1 cellular context compared by ENCODE assay signal in the genomic region with DNA sequence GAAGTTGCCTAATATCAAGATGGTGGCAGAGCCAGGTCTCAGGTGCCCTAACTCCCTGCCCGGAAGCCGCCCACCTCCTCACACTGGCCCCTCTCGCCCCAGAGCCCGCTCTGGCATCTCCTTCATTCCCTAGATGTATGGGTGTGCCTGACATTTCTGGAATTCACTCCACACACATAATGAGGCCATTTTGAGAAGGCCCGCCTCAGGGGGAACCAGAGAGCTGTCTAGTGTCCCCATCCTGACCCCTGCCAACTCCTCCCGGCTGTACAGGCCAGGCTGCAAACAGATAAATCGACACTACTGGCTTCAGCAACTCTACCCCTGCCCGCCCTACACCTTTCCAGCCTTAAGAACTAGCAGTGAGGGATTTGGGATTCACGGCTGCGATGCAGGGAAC.
TF ChIP-seq lines count a peak whose summit lies in the region.

No MANE protein-coding gene starts in this region.

TF ChIP-seq in K562, 482 proteins besides CTCF, POLR2A, EP300 and RAD21:
- TF ChIP-seq, protein P1, sequence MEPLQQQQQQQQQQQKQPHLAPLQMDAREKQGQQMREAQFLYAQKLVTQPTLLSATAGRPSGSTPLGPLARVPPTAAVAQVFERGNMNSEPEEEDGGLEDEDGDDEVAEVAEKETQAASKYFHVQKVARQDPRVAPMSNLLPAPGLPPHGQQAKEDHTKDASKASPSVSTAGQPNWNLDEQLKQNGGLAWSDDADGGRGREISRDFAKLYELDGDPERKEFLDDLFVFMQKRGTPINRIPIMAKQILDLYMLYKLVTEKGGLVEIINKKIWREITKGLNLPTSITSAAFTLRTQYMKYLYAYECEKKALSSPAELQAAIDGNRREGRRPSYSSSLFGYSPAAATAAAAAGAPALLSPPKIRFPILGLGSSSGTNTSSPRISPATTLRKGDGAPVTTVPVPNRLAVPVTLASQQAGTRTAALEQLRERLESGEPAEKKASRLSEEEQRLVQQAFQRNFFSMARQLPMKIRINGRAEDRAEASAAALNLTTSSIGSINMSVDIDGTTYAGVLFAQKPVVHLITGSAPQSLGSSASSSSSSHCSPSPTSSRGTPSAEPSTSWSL (CRISPR knock-in tag; IDR thresholded peaks at IDR 0.05; ENCODE audit: borderline replicate concordance): no peak
- peak in 1 of 3 experiments; percentile 69 for TF ChIP-seq YY1 (IDR thresholded peaks at IDR 0.05; ENCODE audit: borderline replicate concordance in 1 of 3, control insufficient read depth in 1 of 3, extremely low read depth in 1 of 3, insufficient read depth in 3 of 3, insufficient read length in 1 of 3, insufficient replicate concordance in 2 of 3, low read depth in 1 of 3, low read length in 2 of 3)
- TF ChIP-seq JUN (IDR thresholded peaks at IDR 0.05; ENCODE audit: borderline replicate concordance, low read depth, low read length): no peak
- no peak for TF ChIP-seq JUN (CRISPR knock-in tag; IDR thresholded peaks at IDR 0.05; ENCODE audit: borderline replicate concordance)
- TF ChIP-seq PRMT5 (CRISPR knock-in tag; IDR thresholded peaks at IDR 0.05): no peak
TF ChIP-seq in K562: peak in this region for 1.
